Comparison of ENCODE assay signal across 14 cellular contexts in genomic region chr7:106215868-106216516, GRCh38.
DNase-seq lines count a peak whose midpoint lies in the region; ATAC-seq, FAIRE-seq and TF ChIP-seq lines count a peak whose summit lies in the region.
"Had no signal": no experiment of that assay in that cellular context is flagged by ENCODE, and none has a peak within 500 bp of the region (broad histone marks: within the 10 kb centered on the region; RNA-seq: fewer than 3 reads in every experiment).

No MANE protein-coding gene starts in this region.

- 39% methylated on average over 8 of the region's 8 CpGs for WGBS in K562 (ENCODE audit: insufficient coverage, low coverage, missing lambda C conversion rate)
- 74 to 75% methylated on average over 8 of the region's 8 CpGs for WGBS in lung, 2 donors
- 67 to 83% (median 74%) methylated on average over 8 of the region's 8 CpGs for WGBS in spleen, 5 donors

- H3K27ac ChIP-seq in HCT116 (ENCODE audit: low read depth, low read length) = peak overlapping the region; percentile 58; the same call in 1 of the 2 replicates
- H3K27ac ChIP-seq in K562 (ENCODE audit: extremely low read depth, low read depth, low read length) = peak overlapping the region; percentile 68; the same call in 2 of the 3 replicates
- peak overlapping the region; percentile 89 to 94 for H3K27ac ChIP-seq in lung (ENCODE audit: low read depth in 1 of 2, low read length in 1 of 2)
- peak overlapping the region; percentile 66 to 86 (median 78) for H3K27ac ChIP-seq in spleen
- H3K27ac ChIP-seq: neural progenitor cell had no signal

- TF ChIP-seq EP300 in K562 (IDR thresholded peaks at IDR 0.05; ENCODE audit: low read length) = no peak

- BruUV-seq in HCT116 (replicated peaks; lab: Mats Ljungman, UMichigan) (TSS peak; percentile 92), K562 (replicated peaks; lab: Mats Ljungman, UMichigan) (no TSS peak)

- H3K4me2 ChIP-seq in HCT116 (ENCODE audit: low read length) (peak overlapping the region; percentile 71), K562 (ENCODE audit: insufficient read depth, low read length) (peak overlapping the region; percentile 54)
- H3K4me2 ChIP-seq: neural progenitor cell had no signal

- no peak for TF ChIP-seq CTCF in HCT116 (IDR thresholded peaks at IDR 0.05 in 2 of 3, conservative IDR thresholded peaks at IDR 0.05 in 1 of 3; ENCODE audit: borderline replicate concordance in 1 of 3, insufficient read depth in 1 of 3, low read depth in 2 of 3, low read length in 2 of 3)
- no peak for TF ChIP-seq CTCF in K562 (IDR thresholded peaks at IDR 0.05 in 2 of 3, conservative IDR thresholded peaks at IDR 0.05 in 1 of 3; ENCODE audit: insufficient read depth in 2 of 3, low read depth in 1 of 3, low read length in 3 of 3)
- TF ChIP-seq CTCF in lung (IDR thresholded peaks at IDR 0.05; ENCODE audit: control extremely low read depth, extremely low read depth) = no peak
- TF ChIP-seq CTCF in spleen (IDR thresholded peaks at IDR 0.05 in 8 of 11, conservative IDR thresholded peaks at IDR 0.05 in 3 of 11) = no peak

- in situ Hi-C loops in K562 (cut with MboI) = no loop called here

- H3K4me3 ChIP-seq in HCT116 (replicated peaks in 1 of 2; ENCODE audit: low read depth in 1 of 2, low read length in 2 of 2) = peak overlapping the region in 1 of 2 experiments; percentile 40; a peak in 2 of 4 replicates
- H3K4me3 ChIP-seq in K562 = no peak overlapping the region
- H3K4me3 ChIP-seq in lung = no peak overlapping the region
- no peak overlapping the region for H3K4me3 ChIP-seq in spleen
- H3K4me3 ChIP-seq: neural progenitor cell had no signal

- H4K20me1 ChIP-seq in HCT116 (ENCODE audit: insufficient read depth) = no peaks in the 10 kb centered on the region
- no peaks in the 10 kb centered on the region for H4K20me1 ChIP-seq in K562 (replicated peaks; ENCODE audit: control insufficient read depth, insufficient read depth, low read length)

- CTCF ChIA-PET in HCT116 (lab: Charles Lee) = interaction anchor here (0.9 kb wide), 1 partner anchor 13 kb away, joined by 3 read pairs; no protein-coding TSS in a partner anchor
- CTCF ChIA-PET in K562 (lab: Yijun Ruan, JAX; ENCODE audit: low intra/inter-chr PET ratio) = no interaction called here

- RAD21 ChIA-PET in HCT116 (lab: Charles Lee; ENCODE audit: low non-redundant PET in 1 of 2, low total read pairs in 2 of 2, uncharacterized antibody in 2 of 2, unreplicated experiment in 2 of 2) = interaction anchor here in 1 of 2 experiments (0.6 kb wide), 1 partner anchor 820 kb away, joined by 6 read pairs; no protein-coding TSS in a partner anchor

- H3K9ac ChIP-seq in HCT116 (ENCODE audit: low read length) = peak overlapping the region; percentile 42; the same call in 1 of the 2 replicates
- peak overlapping the region in 1 of 2 experiments; percentile 21; a peak in 1 of 4 replicates for H3K9ac ChIP-seq in K562 (ENCODE audit: insufficient read depth in 1 of 2, low read depth in 2 of 2, low read length in 2 of 2)
- H3K9ac ChIP-seq: neural progenitor cell had no signal

- H3K9me1 ChIP-seq in K562 (ENCODE audit: control insufficient read depth, insufficient read depth, low read length) = no peaks in the 10 kb centered on the region

- H3K36me3 ChIP-seq in HCT116 (ENCODE audit: control insufficient read depth in 1 of 2, insufficient read depth in 2 of 2, low read length in 2 of 2) (no peaks in the 10 kb centered on the region), K562 (ENCODE audit: control insufficient read depth, insufficient read depth, low read length) (no peaks in the 10 kb centered on the region), lung (ENCODE audit: control insufficient read depth in 2 of 2, insufficient read depth in 2 of 2, low read length in 2 of 2) (no peaks in the 10 kb centered on the region), spleen (no peaks in the 10 kb centered on the region)
- H3K36me3 ChIP-seq: neural progenitor cell had no signal

- POLR2A ChIA-PET in HCT116 (lab: Charles Lee) (interaction anchor here (1.0 to 1.6 kb wide), 3 partner anchors 9 to 247 kb away, joined by 4 to 7 read pairs (median 5); partner anchors contain the start of gene NAMPT), K562 (lab: Yijun Ruan, JAX) (interaction anchor here (0.9 to 2.5 kb wide), 10 partner anchors 9 to 326 kb away, joined by 3 to 9 read pairs (median 4); no protein-coding TSS in a partner anchor)

- H3K79me2 ChIP-seq in HCT116 (ENCODE audit: insufficient read depth, low read length) = no peaks in the 10 kb centered on the region
- no peaks in the 10 kb centered on the region for H3K79me2 ChIP-seq in K562 (ENCODE audit: control insufficient read depth, insufficient read depth, low read length)

- TF ChIP-seq RAD21 in HCT116 (IDR thresholded peaks at IDR 0.05; ENCODE audit: low read depth) (no peak), K562 (CRISPR knock-in tag; conservative IDR thresholded peaks at IDR 0.05 in 1 of 2, IDR thresholded peaks at IDR 0.05 in 1 of 2) (no peak)

- intact Hi-C loops in HCT116 (cut with micrococcal nuclease) = no loop called here
- intact Hi-C loops in K562 (cut with micrococcal nuclease) = no loop called here
- intact Hi-C loops in spleen (cut with DNase I; ENCODE audit: low total_unique reads) = no loop called here

- DNase-seq in HCT116 (ENCODE audit: low read depth, low spot score) = no peak
- DNase-seq in K562 (ENCODE audit: extremely low read depth in 1 of 4, low spot score in 3 of 4) = no peak
- DNase-seq in lung (ENCODE audit: low spot score) = no peak
- no peak for DNase-seq in spleen
- no peak for DNase-seq in middle frontal gyrus (ENCODE audit: extremely low spot score, low spot score)
- DNase-seq in activated CD4-positive, CD25-positive, alpha-beta regulatory T cell (lab: John Stamatoyannopoulos, UW) = no peak
- no peak for DNase-seq in NCI-H2171 treated with DMSO at 0.1 percent for 48 hours (lab: John Stamatoyannopoulos, UW)
- no peak for DNase-seq in mesenteric fat pad (ENCODE audit: low spot score)
- DNase-seq: activated B cell treated with CpG ODN at 0.5 μM for 24 hours, activated T-cell treated with anti-CD3 and anti-CD28 coated beads for 4 hours, amygdala, islet precursor cell, NCI-H2081 treated with DMSO at 0.1 percent for 48 hours had no signal

- no peaks in the 10 kb centered on the region for H3K9me2 ChIP-seq in HCT116 (ENCODE audit: insufficient read depth)

- H3K9me3 ChIP-seq in HCT116 (ENCODE audit: control insufficient read depth in 1 of 2, insufficient read depth in 1 of 2, low read depth in 1 of 2, low read length in 2 of 2) (no peaks in the 10 kb centered on the region), K562 (replicated peaks; ENCODE audit: control insufficient read depth, insufficient read depth, low read depth, low read length) (no peaks in the 10 kb centered on the region), lung (ENCODE audit: control insufficient read depth in 2 of 2, insufficient read depth in 1 of 2, low read length in 1 of 2) (no peaks in the 10 kb centered on the region), spleen (peaks cover 0 to 3% (median 0%) of the 10 kb centered on the region in 8 donors)

- no peak for FAIRE-seq in K562 (lab: Jason Lieb, UNC)

- H3K4me1 ChIP-seq in HCT116 (ENCODE audit: control insufficient read depth in 1 of 2, insufficient read depth in 2 of 2, low read length in 2 of 2) = peaks cover 16 to 24% of the 10 kb centered on the region in 2 experiments
- peaks cover 5 to 19% of the 10 kb centered on the region in 2 experiments for H3K4me1 ChIP-seq in K562 (replicated peaks in 1 of 2; ENCODE audit: control insufficient read depth in 2 of 2, insufficient read depth in 2 of 2, low read length in 2 of 2)
- H3K4me1 ChIP-seq in lung (ENCODE audit: control insufficient read depth in 2 of 2, insufficient read depth in 2 of 2, low read length in 2 of 2) = peaks cover 13 to 23% of the 10 kb centered on the region in 2 donors
- peaks cover 0 to 20% (median 5%) of the 10 kb centered on the region in 6 donors for H3K4me1 ChIP-seq in spleen
- H3K4me1 ChIP-seq: neural progenitor cell had no signal

- ATAC-seq in HCT116 (peak; percentile 33; the same call in 1 of the 2 replicates), K562 (no peak; the same call in 1 of the 3 replicates), lung (ENCODE audit: insufficient read depth, low FRiP score) (no peak)

- TF ChIP-seq POLR2A in HCT116 (IDR thresholded peaks at IDR 0.05; ENCODE audit: borderline replicate concordance, extremely low read depth, insufficient read depth, insufficient read length) = no peak
- no peak for TF ChIP-seq POLR2A in K562 (conservative IDR thresholded peaks at IDR 0.05)
- no peak for TF ChIP-seq POLR2A in spleen (IDR thresholded peaks at IDR 0.05)

- H3K27me3 ChIP-seq in HCT116 (ENCODE audit: insufficient read depth, low read length) (no peaks in the 10 kb centered on the region), K562 (ENCODE audit: control insufficient read depth in 2 of 2, insufficient read depth in 2 of 2, low read length in 2 of 2) (no peaks in the 10 kb centered on the region), lung (ENCODE audit: control insufficient read depth, insufficient read depth) (no peaks in the 10 kb centered on the region), spleen (replicated peaks in 1 of 7) (no peaks in the 10 kb centered on the region)
- H3K27me3 ChIP-seq: neural progenitor cell had no signal

- H2AFZ ChIP-seq in HCT116 (ENCODE audit: low read depth, low read length, poor library complexity, severe bottlenecking) (peak overlapping the region; percentile 97), K562 (ENCODE audit: low read depth, low read length) (peak overlapping the region; percentile 64)
- H2AFZ ChIP-seq: neural progenitor cell had no signal

TF ChIP-seq in HCT116, 20 proteins besides CTCF, POLR2A, EP300 and RAD21 (continues in another document):
- no peak for TF ChIP-seq SP1 (IDR thresholded peaks at IDR 0.05; ENCODE audit: low read depth)
- no peak for TF ChIP-seq SIN3A (IDR thresholded peaks at IDR 0.05; ENCODE audit: low read depth)

TF ChIP-seq in K562, 482 proteins besides CTCF, POLR2A, EP300 and RAD21 (continues in another document):
- TF ChIP-seq NFRKB (IDR thresholded peaks at IDR 0.05; ENCODE audit: low read depth) (no peak), ZKSCAN8 (CRISPR knock-in tag; IDR thresholded peaks at IDR 0.05) (peak; percentile 54; the same call in 1 of the 2 replicates), CREB3 (tag; conservative IDR thresholded peaks at IDR 0.05; ENCODE audit: low read depth) (0 out of 2 replicates have a peak, but pooled peaks have one; percentile 10), ZNF384 (IDR thresholded peaks at IDR 0.05; ENCODE audit: low read depth, low read length) (peak; percentile 23; the same call in 1 of the 2 replicates)
